Comparison of ENCODE assay signal across 17 cellular contexts in the genomic region with DNA sequence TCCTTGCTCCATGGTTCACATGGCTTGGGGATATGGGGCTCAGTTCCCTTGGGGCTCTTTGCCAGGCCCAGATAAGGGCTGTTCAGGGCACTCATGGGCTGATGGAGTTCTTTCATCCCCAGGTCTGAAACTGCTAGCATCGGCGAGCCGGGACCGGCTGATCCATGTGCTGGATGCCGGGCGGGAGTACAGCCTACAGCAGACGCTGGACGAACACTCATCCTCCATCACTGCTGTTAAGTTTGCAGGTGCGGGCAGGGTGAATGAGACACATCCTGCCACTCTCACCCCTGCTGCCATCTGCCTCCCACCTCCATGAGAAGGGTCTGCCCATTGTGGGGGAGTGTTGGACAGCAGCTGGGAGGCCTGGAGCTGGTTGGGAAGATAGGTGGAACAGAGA.
"Had no signal": no experiment of that assay in that cellular context is flagged by ENCODE, and none has a peak within 500 bp of the region (broad histone marks: within the 10 kb centered on the region; RNA-seq: fewer than 3 reads in every experiment).

No MANE protein-coding gene starts in this region.

- H3K27me3 ChIP-seq: dorsolateral prefrontal cortex, esophagus muscularis mucosa, foreskin keratinocyte, gastroesophageal sphincter, heart right ventricle, left lung had no signal

- H3K4me3 ChIP-seq: coronary artery, dorsolateral prefrontal cortex, esophagus muscularis mucosa, gastroesophageal sphincter, heart right ventricle, left lung, lower lobe of right lung, mucosa of descending colon had no signal

- H3K4me1 ChIP-seq: foreskin keratinocyte, heart right ventricle, lower lobe of right lung had no signal

- DNase-seq: dermis blood vessel endothelial cell; dorsolateral prefrontal cortex; effector CD4-positive, alpha-beta T cell; effector memory CD4-positive, alpha-beta T cell; foreskin keratinocyte; glutamatergic neuron; head of caudate nucleus; heart right ventricle; left cardiac atrium; left ventricle myocardium superior; lower lobe of right lung; mesenchymal stem cell; mucosa of descending colon had no signal

- H3K9me3 ChIP-seq: esophagus muscularis mucosa, gastroesophageal sphincter, heart right ventricle, left lung, lower lobe of right lung, mucosa of descending colon had no signal

- H3K27ac ChIP-seq: coronary artery, esophagus muscularis mucosa, foreskin keratinocyte, gastroesophageal sphincter, heart right ventricle, left lung, lower lobe of right lung had no signal

- ATAC-seq: foreskin keratinocyte, gastroesophageal sphincter, heart right ventricle, left cardiac atrium, left lung, left ventricle myocardium superior, lower lobe of right lung, mucosa of descending colon had no signal
